14 cellular contexts compared by ENCODE assay signal in genomic region chr2:180017764-180018163, GRCh38. TPM values are rescaled to one million over a fixed set of nuclear protein-coding genes. Genes with fewer than 3 reads are reported as not detected.
DNase-seq lines count a peak whose midpoint lies in the region; ATAC-seq and TF ChIP-seq lines count a peak whose summit lies in the region.
"Had no signal": no experiment of that assay in that cellular context is flagged by ENCODE, and none has a peak within 500 bp of the region (broad histone marks: within the 10 kb centered on the region; RNA-seq: fewer than 3 reads in every experiment).

No MANE protein-coding gene starts in this region.

- TF ChIP-seq POLR2A in adrenal gland (IDR thresholded peaks at IDR 0.05), result no peak
- TF ChIP-seq POLR2A in tibial nerve (IDR thresholded peaks at IDR 0.05), result no peak
- TF ChIP-seq POLR2A in transverse colon (IDR thresholded peaks at IDR 0.05), result no peak

- H3K9me3 ChIP-seq in left ventricle myocardium inferior (replicated peaks), result no peaks in the 10 kb centered on the region
- no peaks in the 10 kb centered on the region for H3K9me3 ChIP-seq in adrenal gland (replicated peaks in 1 of 3)
- H3K9me3 ChIP-seq in tibial nerve, result no peaks in the 10 kb centered on the region
- H3K9me3 ChIP-seq in transverse colon, result no peaks in the 10 kb centered on the region
- H3K9me3 ChIP-seq: uterus had no signal

- WGBS in adrenal gland, 4 donors, result 51 to 58% (median 55%) methylated on average over 4 of the region's 4 CpGs
- 66 to 71% methylated on average over 4 of the region's 4 CpGs for WGBS in tibial nerve, 2 donors
- 75 to 77% methylated on average over 2 to 4 of the region's 4 CpGs for WGBS in transverse colon (ENCODE audit: low coverage in 1 of 2), 2 donors

- in situ Hi-C loops in transverse colon (cut with MboI; ENCODE audit: low pct_ligation_motif_present in 1 of 4, low pct_unique_long_range_greater_than_20kb in 1 of 4, low sequenced_read_pairs in 3 of 4), result no loop called here

- H3K4me1 ChIP-seq in left ventricle myocardium inferior, result no peaks in the 10 kb centered on the region
- no peaks in the 10 kb centered on the region for H3K4me1 ChIP-seq in adrenal gland (replicated peaks in 1 of 2)
- peaks cover 0 to 11% (median 0%) of the 10 kb centered on the region in 4 donors for H3K4me1 ChIP-seq in tibial nerve
- H3K4me1 ChIP-seq in transverse colon, result no peaks in the 10 kb centered on the region
- H3K4me1 ChIP-seq: uterus had no signal

- H3K36me3 ChIP-seq in left ventricle myocardium inferior, result no peaks in the 10 kb centered on the region
- no peaks in the 10 kb centered on the region for H3K36me3 ChIP-seq in adrenal gland (replicated peaks in 1 of 2)
- no peaks in the 10 kb centered on the region for H3K36me3 ChIP-seq in tibial nerve
- no peaks in the 10 kb centered on the region for H3K36me3 ChIP-seq in transverse colon
- H3K36me3 ChIP-seq: uterus had no signal

- H3K4me3 ChIP-seq in left ventricle myocardium inferior, result no peak overlapping the region
- H3K4me3 ChIP-seq in adrenal gland, result no peak overlapping the region
- no peak overlapping the region for H3K4me3 ChIP-seq in foreskin fibroblast (ENCODE audit: low read depth in 1 of 2, low read length in 2 of 2)
- H3K4me3 ChIP-seq in tibial nerve, result no peak overlapping the region
- no peak overlapping the region for H3K4me3 ChIP-seq in transverse colon
- H3K4me3 ChIP-seq: uterus had no signal

- no peak for TF ChIP-seq CTCF in left ventricle myocardium inferior (IDR thresholded peaks at IDR 0.05; ENCODE audit: borderline replicate concordance)
- no peak for TF ChIP-seq CTCF in adrenal gland (IDR thresholded peaks at IDR 0.05)
- no peak for TF ChIP-seq CTCF in foreskin fibroblast (IDR thresholded peaks at IDR 0.05; ENCODE audit: low read depth, low read length)
- TF ChIP-seq CTCF in tibial nerve (IDR thresholded peaks at IDR 0.05), result no peak
- TF ChIP-seq CTCF in transverse colon (IDR thresholded peaks at IDR 0.05), result no peak

- DNase-seq in left ventricle myocardium superior (peak; percentile 27), left ventricle myocardium inferior (no peak), adrenal gland (peak in 4 of 7 donors; percentile 26 to 56 (median 43)), foreskin fibroblast (peak; percentile 94 to 98), tibial nerve (ENCODE audit: low spot score in 2 of 2) (peak; percentile 57 to 71), nucleus accumbens (lab: John Stamatoyannopoulos, UW) (no peak), transverse colon (no peak), cerebellum (ENCODE audit: low spot score) (no peak)
- DNase-seq: activated CD4-positive, alpha-beta T cell treated with anti-CD3 and anti-CD28 coated beads for 4 hours; activated T-cell treated with anti-CD3 and anti-CD28 coated beads, Interleukin-2, amount 50 U/mL, for 1 hour; effector memory CD8-positive, alpha-beta T cell; KBM-7; NCI-H2081 had no signal

- H3K27me3 ChIP-seq in left ventricle myocardium inferior (ENCODE audit: low read depth) (peaks cover 16% of the 10 kb centered on the region), adrenal gland (no peaks in the 10 kb centered on the region), tibial nerve (no peaks in the 10 kb centered on the region), transverse colon (no peaks in the 10 kb centered on the region)
- H3K27me3 ChIP-seq: uterus had no signal

- TF ChIP-seq EP300 in tibial nerve (IDR thresholded peaks at IDR 0.05) (no peak), transverse colon (IDR thresholded peaks at IDR 0.05; ENCODE audit: low read depth) (no peak)

- H3K27ac ChIP-seq in left ventricle myocardium inferior (replicated peaks) (no peak overlapping the region), adrenal gland (no peak overlapping the region), tibial nerve (peak overlapping the region in 1 of 4 donors; percentile 48), transverse colon (no peak overlapping the region)
- H3K27ac ChIP-seq: uterus had no signal

- no peak for ATAC-seq in left ventricle myocardium superior
- ATAC-seq: effector memory CD8-positive, alpha-beta T cell had no signal

- intact Hi-C loops in left ventricle myocardium superior (cut with micrococcal nuclease), result no loop called here
- intact Hi-C loops in left ventricle myocardium inferior (cut with micrococcal nuclease), result no loop called here
- intact Hi-C loops in adrenal gland (cut with DNase I), result no loop called here
- intact Hi-C loops in transverse colon (cut with DNase I; ENCODE audit: low total_unique reads), result no loop called here

RNA-seq across cellular contexts. Expression of gene CWC22, which starts 10.7 kb away (rescaled TPM):
- 13.4 TPM for total RNA-seq in left ventricle myocardium superior
- 12.0 TPM for total RNA-seq in left ventricle myocardium inferior
- total RNA-seq in adrenal gland, result 10 to 100 TPM; 11.4 to 17.7 (median 14.9) TPM
- 10 to 100 TPM in 2 of 3 donors, 1 to 10 TPM in 1; 9.2 to 22.0 (median 12.3) TPM for polyA plus RNA-seq in adrenal gland
- total RNA-seq in tibial nerve, result 10 to 100 TPM; 20.6 to 26.0 (median 22.9) TPM
- 10 to 100 TPM in 3 of 4 donors, 1 to 10 TPM in 1; 7.5 to 19.9 (median 16.4) TPM for total RNA-seq in transverse colon
- total RNA-seq in cerebellum, result 19.5 TPM

Comparison
In these comparisons a context has a peak if more than half of its experiments do, and no peak if none do; other contexts are left out.
1. DNase-seq: peak in left ventricle myocardium superior (single experiment), adrenal gland (4 of 7), foreskin fibroblast (2 of 2) and tibial nerve (2 of 2); none in left ventricle myocardium inferior (single experiment), nucleus accumbens (0 of 56), transverse colon (single experiment) and cerebellum (single experiment).